Comparison of ENCODE assay signal across 9 cellular contexts in the genomic region with DNA sequence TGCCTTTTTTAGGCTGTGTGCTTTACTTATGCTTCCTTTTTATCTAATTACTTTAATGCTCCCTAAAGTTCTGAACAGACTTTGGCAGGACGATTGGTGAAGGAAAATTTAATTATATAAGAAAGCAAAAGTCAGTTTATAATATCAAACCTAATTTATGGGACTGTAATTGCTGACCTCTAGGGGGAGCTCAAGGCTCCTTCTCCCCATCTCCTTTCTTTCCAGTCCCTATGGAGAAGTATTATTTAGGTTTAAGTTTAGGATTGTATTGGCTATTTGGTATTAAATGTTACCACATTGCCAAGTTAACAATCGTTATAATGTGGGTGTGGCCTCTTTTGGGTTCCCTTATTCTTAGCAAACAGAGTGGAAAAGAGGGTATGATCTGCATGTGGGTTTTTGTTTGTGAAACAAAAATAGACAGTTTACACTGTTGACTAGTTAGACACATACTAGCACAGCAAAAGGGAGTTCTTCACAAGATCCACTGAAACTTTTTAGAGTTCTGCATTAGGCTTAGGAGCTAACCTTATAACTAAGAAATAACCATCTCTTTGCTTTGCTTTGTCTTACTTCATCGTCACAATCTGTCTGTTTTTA. TPM values are rescaled to one million over a fixed set of nuclear protein-coding genes. Genes with fewer than 3 reads are reported as not detected.
A peak's percentile ranks its signal among the peaks of the same experiment; 100 is the strongest.
DNase-seq lines count a peak whose midpoint lies in the region; ATAC-seq and TF ChIP-seq lines count a peak whose summit lies in the region.
"Had no signal": no experiment of that assay in that cellular context is flagged by ENCODE, and none has a peak within 500 bp of the region (broad histone marks: within the 10 kb centered on the region; RNA-seq: fewer than 3 reads in every experiment).

No MANE protein-coding gene starts in this region.

- H3K4me3 ChIP-seq in Jurkat, Clone E6-1 (ENCODE audit: low read length) = no peak overlapping the region
- H3K4me3 ChIP-seq: BLaER1 had no signal

- peak; percentile 89 for TF ChIP-seq CTCF in VCaP (conservative IDR thresholded peaks at IDR 0.05)

- H3K4me3 Mint-ChIP-seq in activated naive CD8-positive, alpha-beta T cell treated with anti-CD3 and anti-CD28 coated beads, Interleukin-2, amount 50 U/mL, for 24 hours = no peak overlapping the region

- H3K36me3 Mint-ChIP-seq in activated naive CD8-positive, alpha-beta T cell treated with anti-CD3 and anti-CD28 coated beads, Interleukin-2, amount 50 U/mL, for 24 hours (ENCODE audit: low read depth) = peaks cover 7% of the 10 kb centered on the region

- ATAC-seq in activated naive CD8-positive, alpha-beta T cell treated with anti-CD3 and anti-CD28 coated beads, Interleukin-2, amount 50 U/mL, for 24 hours = no peak
- ATAC-seq in HG03432 (IDR thresholded peaks at IDR 0.05; ENCODE audit: unreplicated experiment) = no peak

- H3K27ac ChIP-seq in VCaP (no peak overlapping the region), caudate nucleus (ENCODE audit: low read depth, low read length) (no peak overlapping the region)
- H3K27ac ChIP-seq: BLaER1 had no signal

- H3K4me1 Mint-ChIP-seq in activated naive CD8-positive, alpha-beta T cell treated with anti-CD3 and anti-CD28 coated beads, Interleukin-2, amount 50 U/mL, for 24 hours = no peaks in the 10 kb centered on the region

- H3K9me3 Mint-ChIP-seq in activated naive CD8-positive, alpha-beta T cell treated with anti-CD3 and anti-CD28 coated beads, Interleukin-2, amount 50 U/mL, for 24 hours = peaks cover 13% of the 10 kb centered on the region

- no peak overlapping the region for H3K27ac Mint-ChIP-seq in activated naive CD8-positive, alpha-beta T cell treated with anti-CD3 and anti-CD28 coated beads, Interleukin-2, amount 50 U/mL, for 24 hours

- peak; percentile 57 for DNase-seq in DMS 273 (lab: John Stamatoyannopoulos, UW; ENCODE audit: unreplicated experiment)
- DNase-seq in DMS 273 treated with DMSO at 0.1 percent for 48 hours (lab: John Stamatoyannopoulos, UW) = no peak
- DNase-seq in Jurkat, Clone E6-1 (ENCODE audit: low read depth, low spot score) = peak; percentile 2
- peak; percentile 24 for DNase-seq in inferior parietal cortex (ENCODE audit: extremely low spot score)
- no peak for DNase-seq in activated naive CD8-positive, alpha-beta T cell treated with anti-CD3 and anti-CD28 coated beads, Interleukin-2, amount 50 U/mL, for 24 hours
- DNase-seq in caudate nucleus (lab: John Stamatoyannopoulos, UW) = no peak

- no peaks in the 10 kb centered on the region for H3K27me3 Mint-ChIP-seq in activated naive CD8-positive, alpha-beta T cell treated with anti-CD3 and anti-CD28 coated beads, Interleukin-2, amount 50 U/mL, for 24 hours

RNA-seq across cellular contexts. Expression of gene TNFSF4, which starts 48.2 kb away (rescaled TPM):
- 1.2 TPM for polyA plus RNA-seq in Jurkat, Clone E6-1 (2012; ENCODE audit: insufficient read depth, insufficient read length)

Comparison
In these comparisons a context has a peak if more than half of its experiments do, and no peak if none do; other contexts are left out.
1. DNase-seq: peak in DMS 273 (single experiment), Jurkat, Clone E6-1 (single experiment) and inferior parietal cortex (single experiment); none in DMS 273 treated with DMSO at 0.1 percent for 48 hours (single experiment), activated naive CD8-positive, alpha-beta T cell treated with anti-CD3 and anti-CD28 coated beads, Interleukin-2, amount 50 U/mL, for 24 hours (single experiment) and caudate nucleus (0 of 61).